22 cellular contexts compared by ENCODE assay signal in the genomic region with DNA sequence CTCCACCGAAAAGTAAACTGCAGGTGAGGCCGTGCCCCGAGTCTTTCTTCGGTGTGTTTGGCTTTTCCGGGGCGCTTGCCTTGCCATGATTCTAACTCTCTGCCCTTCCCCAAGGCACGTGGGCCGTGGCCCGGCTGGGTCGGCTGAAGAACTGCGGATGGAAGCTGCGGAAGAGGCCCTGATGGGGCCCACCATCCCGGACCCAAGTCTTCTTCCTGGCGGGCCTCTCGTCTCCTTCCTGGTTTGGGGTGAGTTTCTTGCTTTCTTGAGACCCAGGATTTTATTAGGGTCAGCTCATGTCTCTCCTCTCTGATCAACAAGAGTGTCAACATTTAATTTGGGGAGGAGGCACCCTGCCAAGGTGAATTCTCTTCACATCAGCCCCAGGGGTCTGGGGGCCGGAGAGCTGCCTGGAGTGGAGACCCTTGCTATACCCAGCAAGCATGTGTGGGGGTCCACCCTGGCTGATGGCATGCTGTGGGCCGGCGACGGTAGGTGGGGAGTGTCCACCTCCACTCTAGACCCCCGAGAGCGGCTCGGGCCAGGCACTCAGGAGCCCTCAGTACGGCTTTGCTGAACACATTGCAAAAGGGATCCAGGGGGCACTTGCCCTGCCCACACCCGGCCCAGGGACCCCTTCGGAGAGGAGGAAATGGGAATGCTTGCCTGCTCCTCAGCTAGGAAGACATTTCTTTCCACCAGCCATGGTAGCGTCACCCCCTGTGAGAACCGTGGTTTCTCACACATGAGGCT. TPM values are rescaled to one million over a fixed set of nuclear protein-coding genes. Genes with fewer than 3 reads are reported as not detected.
"Had no signal": no experiment of that assay in that cellular context is flagged by ENCODE, and none has a peak within 500 bp of the region (broad histone marks: within the 10 kb centered on the region; RNA-seq: fewer than 3 reads in every experiment).

No MANE protein-coding gene starts in this region.

- ATAC-seq: activated CD8-positive, alpha-beta memory T cell treated with anti-CD3 and anti-CD28 coated beads, Interleukin-2, amount 10 ng/mL, durations not matched to agents 7 days and 5 days; PC-3; T-helper 17 cell had no signal

- DNase-seq: activated B cell treated with CpG ODN at 0.5 μM for 24 hours; activated CD4-positive, alpha-beta T cell treated with anti-CD3 and anti-CD28 coated beads for 1 hour; activated CD4-positive, alpha-beta T cell treated with anti-CD3 and anti-CD28 coated beads, Interleukin-2, amount 10 ng/mL, durations not matched to agents 24 days and 14 days; activated CD4-positive, alpha-beta T cell treated with anti-CD3 and anti-CD28 coated beads, Interleukin-2, amount 50 U/mL, for 48 hours; activated CD8-positive, alpha-beta memory T cell treated with anti-CD3 and anti-CD28 coated beads, Interleukin-2, amount 10 ng/mL, durations not matched to agents 7 days and 5 days; activated effector memory CD4-positive, alpha-beta T cell treated with Interleukin-2 at 50 U/mL for 16 hours; activated naive CD4-positive, alpha-beta T cell; activated T-cell treated with anti-CD3 and anti-CD28 coated beads, Interleukin-2, amount 50 U/mL, for 24 hours; Kasumi-1; KBM-7; NCI-H1105 treated with DMSO at 0.1 percent for 48 hours; NCI-H1436 treated with DMSO at 0.1 percent for 48 hours; NCI-H187; NCI-H2081; NCI-H510A treated with DMSO at 0.1 percent for 48 hours; PC-3; SIG-M5; T-helper 17 cell; T-helper 9 cell had no signal

- FAIRE-seq: bronchial epithelial cell, RCC 7860 had no signal

RNA-seq across cellular contexts. Expression of a gene that starts 10.3 kb away (rescaled TPM):
- total RNA-seq: activated B cell treated with CpG ODN at 0.5 μM for 24 hours; activated CD4-positive, alpha-beta T cell treated with anti-CD3 and anti-CD28 coated beads, Interleukin-2, amount 10 ng/mL, durations not matched to agents 24 days and 14 days; activated CD8-positive, alpha-beta memory T cell treated with anti-CD3 and anti-CD28 coated beads, Interleukin-2, amount 10 ng/mL, durations not matched to agents 7 days and 5 days; activated T-helper 1 cell treated with anti-CD3 and anti-CD28 coated beads, Interleukin-12 subunit alpha, Interleukin-12 subunit beta, Interleukin-2, Interleukin-4 antibody, amounts not matched to agents 30 ng/mL and 10 ng/mL and 1 ng/mL, durations not matched to agents 14 hours and 24 hours and 36 hours; PC-3 had no signal
